ENCODE assay signal across 8 cellular contexts in the genomic region with DNA sequence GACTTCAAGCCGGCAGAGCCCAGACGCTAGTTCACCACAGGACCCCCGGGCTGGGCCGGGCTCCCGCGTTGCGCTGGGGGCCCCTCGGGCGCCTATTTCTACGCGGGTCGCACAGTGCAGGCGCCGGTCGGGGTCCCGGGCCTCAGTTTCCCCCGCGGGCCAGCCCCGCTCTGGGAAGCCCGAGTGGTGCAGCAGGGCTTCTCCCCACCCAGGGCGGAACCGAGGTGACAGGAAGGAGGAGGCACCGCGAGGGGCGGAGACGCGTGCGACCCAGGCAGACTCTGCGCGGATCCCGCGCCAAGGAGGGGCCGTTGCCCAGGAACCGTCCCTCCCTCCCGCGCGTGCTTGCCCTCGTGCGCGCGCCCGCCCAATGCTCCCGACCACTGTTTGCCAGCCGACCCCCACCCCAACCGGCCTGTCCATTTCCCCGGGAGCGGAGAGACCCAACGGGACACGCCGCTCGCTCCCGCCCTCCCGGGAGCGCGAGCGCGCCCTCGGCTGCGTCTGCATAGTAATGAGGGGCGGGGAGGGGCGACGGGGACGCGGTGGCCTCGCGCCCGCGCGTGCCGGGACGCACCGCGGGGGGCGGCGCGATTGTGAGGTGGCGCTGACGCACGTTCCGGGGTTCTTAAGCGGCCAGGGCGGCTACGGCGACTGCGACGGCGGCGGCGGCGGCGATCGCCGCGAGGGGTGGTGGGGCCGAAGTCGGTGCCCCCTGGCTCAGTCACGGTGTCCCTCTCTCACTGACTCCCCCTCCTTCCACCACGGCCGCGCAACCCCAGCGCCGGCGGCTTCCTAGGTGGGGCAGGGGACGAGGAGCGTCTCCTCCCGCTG. TPM values are rescaled to one million over a fixed set of nuclear protein-coding genes. Genes with fewer than 3 reads are reported as not detected.
DNase-seq lines count a peak whose midpoint lies in the region; ATAC-seq, FAIRE-seq and TF ChIP-seq lines count a peak whose summit lies in the region.

A gene (plus strand): TSS at position 657 of the 834 bp plus-strand sequence. CDS start 193 bp downstream, outside the sequence.

- peaks cover 13% of the 10 kb centered on the region; the same call in 2 of the 3 replicates for H3K4me1 ChIP-seq in A549

- TF ChIP-seq POLR2A in A549 (IDR thresholded peaks at IDR 0.05; ENCODE audit: low read length) = peak; percentile 93

- H3K9me3 ChIP-seq in A549 = no peaks in the 10 kb centered on the region

- ATAC-seq in A549 (peak; percentile 69 to 85), GM18858 (IDR thresholded peaks at IDR 0.05; ENCODE audit: unreplicated experiment) (peak; percentile 53), HG03066 (IDR thresholded peaks at IDR 0.05; ENCODE audit: low read depth, unreplicated experiment) (peak; percentile 60)

- CTCF ChIA-PET in A549 (lab: Yijun Ruan, JAX) = no interaction called here

- no peak for FAIRE-seq in A549 (lab: Jason Lieb, UNC)

- DNase-seq in A549 (ENCODE audit: low read depth in 1 of 2, low spot score in 1 of 2) (peak; percentile 56 to 95), NCI-H345 (lab: John Stamatoyannopoulos, UW) (peak; percentile 94), iris pigment epithelial cell (ENCODE audit: low read depth) (peak; percentile 95)
- DNase-seq in activated CD4-positive, CD25-positive, alpha-beta regulatory T cell (lab: John Stamatoyannopoulos, UW) = peak; percentile 89 to 95 (median 91)
- DNase-seq in central memory CD4-positive, alpha-beta T cell = peak; percentile 90
- DNase-seq in stimulated activated CD4-positive, alpha-beta T cell treated with anti-CD3 and anti-CD28 coated beads, Interleukin-12 subunit alpha, Interleukin-12 subunit beta, amount 100 ng/mL, for 24 hours (ENCODE audit: low read depth in 2 of 2) = peak; percentile 83 to 84

- peak within 1 kb of the TSS; percentile 93 to 100 for H3K27ac ChIP-seq in A549

- peak within 1 kb of the TSS; percentile 87 for H3K4me2 ChIP-seq in A549

- TF ChIP-seq RAD21 in A549 (conservative IDR thresholded peaks at IDR 0.05 in 1 of 2, IDR thresholded peaks at IDR 0.05 in 1 of 2) = peak in 1 of 2 experiments; percentile 22; a peak in 1 of 5 replicates

- 0% methylated on average over 2 of the region's 106 CpGs for WGBS in A549 (ENCODE audit: missing lambda C conversion rate)

- POLR2A ChIA-PET in A549 (lab: Yijun Ruan, JAX) = interaction anchor here (1.0 to 1.9 kb wide), 12 partner anchors 10 to 1374 kb away, joined by 3 to 10 read pairs (median 5); a partner anchor contains a TSS

- H3K4me3 ChIP-seq in A549 = peak within 1 kb of the TSS; percentile 71

- TF ChIP-seq CTCF in A549 (IDR thresholded peaks at IDR 0.05) = no peak

- peak; percentile 16 to 60; a peak in 2 of 5 replicates for TF ChIP-seq EP300 in A549 (IDR thresholded peaks at IDR 0.05)

TF ChIP-seq in A549, 52 proteins besides CTCF, POLR2A, EP300 and RAD21 (continues in another document):
- TF ChIP-seq JUN (IDR thresholded peaks at IDR 0.05) (peak; percentile 7 to 78; a peak in 4 of 5 replicates), HOXB5 (CRISPR knock-in tag; IDR thresholded peaks at IDR 0.05) (peak; percentile 36; the same call in 1 of the 2 replicates), SMC3 (IDR thresholded peaks at IDR 0.05) (peak; percentile 28; the same call in 2 of the 3 replicates), HOXA7 (CRISPR knock-in tag; IDR thresholded peaks at IDR 0.05) (no peak), ZSCAN20 (CRISPR knock-in tag; IDR thresholded peaks at IDR 0.05) (no peak), HDAC2 (IDR thresholded peaks at IDR 0.05) (no peak), ESRRA (IDR thresholded peaks at IDR 0.05; ENCODE audit: borderline replicate concordance, low read length) (no peak), CBX2 (IDR thresholded peaks at IDR 0.05; ENCODE audit: borderline replicate concordance, low read depth) (no peak), PHF8 (IDR thresholded peaks at IDR 0.05; ENCODE audit: borderline replicate concordance, low read depth) (0 out of 2 replicates have a peak, but pooled peaks have one; percentile 48), GATA3 (IDR thresholded peaks at IDR 0.05; ENCODE audit: borderline replicate concordance) (no peak), FOSL2 (IDR thresholded peaks at IDR 0.05) (no peak), FOSL2 (CRISPR knock-in tag; IDR thresholded peaks at IDR 0.05) (peak; percentile 19; the same call in 1 of the 2 replicates), BHLHE40 (IDR thresholded peaks at IDR 0.05; ENCODE audit: low read depth, low read length) (peak; percentile 61), RARB (CRISPR knock-in tag; IDR thresholded peaks at IDR 0.05) (0 out of 2 replicates have a peak, but pooled peaks have one; percentile 15), HEYL (CRISPR knock-in tag; IDR thresholded peaks at IDR 0.05) (no peak)
- TF ChIP-seq, protein P1, sequence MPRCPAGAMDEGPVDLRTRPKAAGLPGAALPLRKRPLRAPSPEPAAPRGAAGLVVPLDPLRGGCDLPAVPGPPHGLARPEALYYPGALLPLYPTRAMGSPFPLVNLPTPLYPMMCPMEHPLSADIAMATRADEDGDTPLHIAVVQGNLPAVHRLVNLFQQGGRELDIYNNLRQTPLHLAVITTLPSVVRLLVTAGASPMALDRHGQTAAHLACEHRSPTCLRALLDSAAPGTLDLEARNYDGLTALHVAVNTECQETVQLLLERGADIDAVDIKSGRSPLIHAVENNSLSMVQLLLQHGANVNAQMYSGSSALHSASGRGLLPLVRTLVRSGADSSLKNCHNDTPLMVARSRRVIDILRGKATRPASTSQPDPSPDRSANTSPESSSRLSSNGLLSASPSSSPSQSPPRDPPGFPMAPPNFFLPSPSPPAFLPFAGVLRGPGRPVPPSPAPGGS (IDR thresholded peaks at IDR 0.05) = peak; percentile 68; the same call in 1 of the 3 replicates
- TF ChIP-seq, protein P2, sequence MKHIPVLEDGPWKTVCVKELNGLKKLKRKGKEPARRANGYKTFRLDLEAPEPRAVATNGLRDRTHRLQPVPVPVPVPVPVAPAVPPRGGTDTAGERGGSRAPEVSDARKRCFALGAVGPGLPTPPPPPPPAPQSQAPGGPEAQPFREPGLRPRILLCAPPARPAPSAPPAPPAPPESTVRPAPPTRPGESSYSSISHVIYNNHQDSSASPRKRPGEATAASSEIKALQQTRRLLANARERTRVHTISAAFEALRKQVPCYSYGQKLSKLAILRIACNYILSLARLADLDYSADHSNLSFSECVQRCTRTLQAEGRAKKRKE (CRISPR knock-in tag; IDR thresholded peaks at IDR 0.05; ENCODE audit: low read depth) = 0 out of 2 replicates have a peak, but pooled peaks have one; percentile 13
- TF ChIP-seq, protein P3, sequence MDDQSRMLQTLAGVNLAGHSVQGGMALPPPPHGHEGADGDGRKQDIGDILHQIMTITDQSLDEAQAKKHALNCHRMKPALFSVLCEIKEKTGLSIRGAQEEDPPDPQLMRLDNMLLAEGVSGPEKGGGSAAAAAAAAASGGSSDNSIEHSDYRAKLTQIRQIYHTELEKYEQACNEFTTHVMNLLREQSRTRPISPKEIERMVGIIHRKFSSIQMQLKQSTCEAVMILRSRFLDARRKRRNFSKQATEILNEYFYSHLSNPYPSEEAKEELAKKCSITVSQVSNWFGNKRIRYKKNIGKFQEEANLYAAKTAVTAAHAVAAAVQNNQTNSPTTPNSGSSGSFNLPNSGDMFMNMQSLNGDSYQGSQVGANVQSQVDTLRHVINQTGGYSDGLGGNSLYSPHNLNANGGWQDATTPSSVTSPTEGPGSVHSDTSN (IDR thresholded peaks at IDR 0.05) = no peak
- TF ChIP-seq, protein P4, sequence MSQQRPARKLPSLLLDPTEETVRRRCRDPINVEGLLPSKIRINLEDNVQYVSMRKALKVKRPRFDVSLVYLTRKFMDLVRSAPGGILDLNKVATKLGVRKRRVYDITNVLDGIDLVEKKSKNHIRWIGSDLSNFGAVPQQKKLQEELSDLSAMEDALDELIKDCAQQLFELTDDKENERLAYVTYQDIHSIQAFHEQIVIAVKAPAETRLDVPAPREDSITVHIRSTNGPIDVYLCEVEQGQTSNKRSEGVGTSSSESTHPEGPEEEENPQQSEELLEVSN (IDR thresholded peaks at IDR 0.05; ENCODE audit: borderline replicate concordance, low read depth) = 0 out of 2 replicates have a peak, but pooled peaks have one; percentile 22
- TF ChIP-seq, protein P5, sequence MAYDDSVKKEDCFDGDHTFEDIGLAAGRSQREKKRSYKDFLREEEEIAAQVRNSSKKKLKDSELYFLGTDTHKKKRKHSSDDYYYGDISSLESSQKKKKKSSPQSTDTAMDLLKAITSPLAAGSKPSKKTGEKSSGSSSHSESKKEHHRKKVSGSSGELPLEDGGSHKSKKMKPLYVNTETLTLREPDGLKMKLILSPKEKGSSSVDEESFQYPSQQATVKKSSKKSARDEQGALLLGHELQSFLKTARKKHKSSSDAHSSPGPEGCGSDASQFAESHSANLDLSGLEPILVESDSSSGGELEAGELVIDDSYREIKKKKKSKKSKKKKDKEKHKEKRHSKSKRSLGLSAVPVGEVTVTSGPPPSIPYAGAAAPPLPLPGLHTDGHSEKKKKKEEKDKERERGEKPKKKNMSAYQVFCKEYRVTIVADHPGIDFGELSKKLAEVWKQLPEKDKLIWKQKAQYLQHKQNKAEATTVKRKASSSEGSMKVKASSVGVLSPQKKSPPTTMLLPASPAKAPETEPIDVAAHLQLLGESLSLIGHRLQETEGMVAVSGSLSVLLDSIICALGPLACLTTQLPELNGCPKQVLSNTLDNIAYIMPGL (CRISPR knock-in tag; IDR thresholded peaks at IDR 0.05; ENCODE audit: borderline replicate concordance) = no peak
- TF ChIP-seq, protein P6, sequence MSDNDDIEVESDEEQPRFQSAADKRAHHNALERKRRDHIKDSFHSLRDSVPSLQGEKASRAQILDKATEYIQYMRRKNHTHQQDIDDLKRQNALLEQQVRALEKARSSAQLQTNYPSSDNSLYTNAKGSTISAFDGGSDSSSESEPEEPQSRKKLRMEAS (IDR thresholded peaks at IDR 0.05) = no peak; the same call in 1 of the 2 replicates

RNA-seq across cellular contexts. Expression of the gene that starts here (rescaled TPM):
- polyA plus RNA-seq in A549 (2011; rRNA removed) (16.8 and 24.3 TPM in 2 replicates), A549 (2017; fragmentation: RNase III; extraction: RNeasy Plus Mini Kit Qiagen cat#74134 plus additional on column Dnase treatment) (11.4 to 16.4 TPM (median 16.2 TPM) in 3 replicates)
- 2.9 and 3.3 TPM in 2 replicates for polyA plus RNA-seq in A549 (2012; cell fraction: cytosol; rRNA removed)
- polyA plus RNA-seq in A549 (2012; cell fraction: nucleus; rRNA removed) = 4.4 and 7.5 TPM in 2 replicates
- polyA minus RNA-seq in A549 (2011; rRNA and poly(A)+ RNA removed) = 19.8 and 21.3 TPM in 2 replicates

Comparison
In these comparisons a context has a peak if more than half of its experiments do, and no peak if none do; other contexts are left out.
1. Peak in every context shown above with its lines: DNase-seq, ATAC-seq, H3K4me3 ChIP-seq and H3K27ac ChIP-seq.